In genomic region chr7:144000020-144000419, GRCh38 we compare ENCODE assay signal across 33 cellular contexts. TPM values are rescaled to one million over a fixed set of nuclear protein-coding genes. Genes with fewer than 3 reads are reported as not detected.
"Had no signal": no experiment of that assay in that cellular context is flagged by ENCODE, and none has a peak within 500 bp of the region (broad histone marks: within the 10 kb centered on the region; RNA-seq: fewer than 3 reads in every experiment).

Gene OR6B1 (plus strand): TSS chr7:144000320. CDS start chr7:144003997, 3,677 bp downstream.

- H3K36me3 ChIP-seq: stomach, suprapubic skin, thoracic aorta, thyroid gland, tibial artery, tibial nerve, transverse colon, upper lobe of left lung, upper lobe of right lung, uterus, vagina had no signal

- H3K4me1 ChIP-seq: stomach, suprapubic skin, testis, thyroid gland, tibial artery, tibial nerve, transverse colon, upper lobe of left lung, upper lobe of right lung, uterus, vagina had no signal

- H3K9me3 Mint-ChIP-seq: stimulated activated effector memory CD8-positive, alpha-beta T cell treated with anti-CD3 and anti-CD28 coated beads, Interleukin-12 subunit alpha, Interleukin-12 subunit beta, amount 100 ng/mL, for 72 hours; stimulated activated memory B cell treated with anti-CD40 and anti-IgM and Interleukin-4, amounts not matched to agents 10 μg/mL and 1 μg/mL and 100 μg/mL, for 72 hours; stimulated activated naive B cell treated with anti-CD40 and anti-IgM and Interleukin-4, amounts not matched to agents 10 μg/mL and 1 μg/mL and 100 μg/mL, for 72 hours; stimulated activated naive CD8-positive, alpha-beta T cell treated with anti-CD3 and anti-CD28 coated beads, Interleukin-15, Interleukin-2, amounts not matched to agents 100 ng/mL and 50 ng/mL, for 24 hours; type B pancreatic cell had no signal

- H3K4me3 Mint-ChIP-seq: stimulated activated effector memory CD8-positive, alpha-beta T cell treated with anti-CD3 and anti-CD28 coated beads, Interleukin-12 subunit alpha, Interleukin-12 subunit beta, amount 100 ng/mL, for 72 hours; stimulated activated memory B cell treated with anti-CD40 and anti-IgM and Interleukin-4, amounts not matched to agents 10 μg/mL and 1 μg/mL and 100 μg/mL, for 72 hours; stimulated activated naive B cell treated with anti-CD40 and anti-IgM and Interleukin-4, amounts not matched to agents 10 μg/mL and 1 μg/mL and 100 μg/mL, for 72 hours; stimulated activated naive CD8-positive, alpha-beta T cell treated with anti-CD3 and anti-CD28 coated beads, Interleukin-15, amount 100 ng/mL, for 72 hours; stimulated activated naive CD8-positive, alpha-beta T cell treated with anti-CD3 and anti-CD28 coated beads, Interleukin-15, Interleukin-2, amounts not matched to agents 100 ng/mL and 50 ng/mL, for 24 hours; type B pancreatic cell had no signal

- H3K36me3 Mint-ChIP-seq: stimulated activated effector memory CD8-positive, alpha-beta T cell treated with anti-CD3 and anti-CD28 coated beads, Interleukin-12 subunit alpha, Interleukin-12 subunit beta, amount 100 ng/mL, for 72 hours; stimulated activated memory B cell treated with anti-CD40 and anti-IgM and Interleukin-4, amounts not matched to agents 10 μg/mL and 1 μg/mL and 100 μg/mL, for 72 hours; stimulated activated naive B cell treated with anti-CD40 and anti-IgM and Interleukin-4, amounts not matched to agents 10 μg/mL and 1 μg/mL and 100 μg/mL, for 72 hours; type B pancreatic cell had no signal

- H3K27ac Mint-ChIP-seq: stimulated activated effector memory CD8-positive, alpha-beta T cell treated with anti-CD3 and anti-CD28 coated beads, Interleukin-12 subunit alpha, Interleukin-12 subunit beta, amount 100 ng/mL, for 72 hours; stimulated activated memory B cell treated with anti-CD40 and anti-IgM and Interleukin-4, amounts not matched to agents 10 μg/mL and 1 μg/mL and 100 μg/mL, for 72 hours; stimulated activated naive B cell treated with anti-CD40 and anti-IgM and Interleukin-4, amounts not matched to agents 10 μg/mL and 1 μg/mL and 100 μg/mL, for 72 hours; stimulated activated naive CD8-positive, alpha-beta T cell treated with anti-CD3 and anti-CD28 coated beads, Interleukin-15, amount 100 ng/mL, for 72 hours; stimulated activated naive CD8-positive, alpha-beta T cell treated with anti-CD3 and anti-CD28 coated beads, Interleukin-15, Interleukin-2, amounts not matched to agents 100 ng/mL and 50 ng/mL, for 24 hours; type B pancreatic cell had no signal

- H3K27me3 ChIP-seq: stomach, suprapubic skin, testis, thyroid gland, tibial artery, tibial nerve, transverse colon, upper lobe of left lung, upper lobe of right lung, uterus, vagina had no signal

- H3K4me1 Mint-ChIP-seq: stimulated activated effector memory CD8-positive, alpha-beta T cell treated with anti-CD3 and anti-CD28 coated beads, Interleukin-12 subunit alpha, Interleukin-12 subunit beta, amount 100 ng/mL, for 72 hours; stimulated activated memory B cell treated with anti-CD40 and anti-IgM and Interleukin-4, amounts not matched to agents 10 μg/mL and 1 μg/mL and 100 μg/mL, for 72 hours; stimulated activated naive B cell treated with anti-CD40 and anti-IgM and Interleukin-4, amounts not matched to agents 10 μg/mL and 1 μg/mL and 100 μg/mL, for 72 hours; stimulated activated naive CD8-positive, alpha-beta T cell treated with anti-CD3 and anti-CD28 coated beads, Interleukin-15, amount 100 ng/mL, for 72 hours had no signal

- H3K27ac ChIP-seq: stomach, suprapubic skin, testis, thoracic aorta, thyroid gland, tibial artery, tibial nerve, transverse colon, upper lobe of left lung, upper lobe of right lung, uterus, vagina had no signal

- DNase-seq: stimulated activated CD4-positive, alpha-beta T cell treated with anti-CD3 and anti-CD28 coated beads, Interleukin-2, amount 100 ng/mL, for 48 hours; stimulated activated CD4-positive, alpha-beta T cell treated with anti-CD3 and anti-CD28 coated beads, Interleukin-4, amount 100 ng/mL, for 1 hour; stimulated activated CD4-positive, alpha-beta T cell treated with anti-CD3 and anti-CD28 coated beads, Interleukin-4, amount 100 ng/mL, for 24 hours; stimulated activated CD4-positive, alpha-beta T cell treated with anti-CD3 and anti-CD28 coated beads, Interleukin-4, amount 100 ng/mL, for 4 hours; stimulated activated CD8-positive, alpha-beta memory T cell treated with anti-CD3 and anti-CD28 coated beads, Interleukin-4, amount 100 ng/mL, for 48 hours; stimulated activated naive B cell treated with anti-CD40 and anti-IgM and Interleukin-4, amounts not matched to agents 10 μg/mL and 1 μg/mL and 100 μg/mL, for 72 hours; stimulated activated naive CD4-positive, alpha-beta T cell; stimulated activated naive CD4-positive, alpha-beta T cell treated with Interleukin-2 at 50 U/mL for 16 hours; stimulated activated naive CD8-positive, alpha-beta T cell treated with anti-CD3 and anti-CD28 coated beads, Interleukin-15, amount 100 ng/mL, for 72 hours; stimulated activated naive CD8-positive, alpha-beta T cell treated with anti-CD3 and anti-CD28 coated beads, Interleukin-15, Interleukin-2, amounts not matched to agents 100 U/mL and 50 U/mL, for 24 hours; stomach; substantia nigra; testis; thyroid gland; tibial artery; transverse colon; trophoblast cell; upper lobe of left lung; upper lobe of right lung; uterus had no signal

- H3K27me3 Mint-ChIP-seq: stimulated activated memory B cell treated with anti-CD40 and anti-IgM and Interleukin-4, amounts not matched to agents 10 μg/mL and 1 μg/mL and 100 μg/mL, for 72 hours; type B pancreatic cell had no signal

- H3K9me3 ChIP-seq: stomach, suprapubic skin, testis, thoracic aorta, thyroid gland, tibial artery, tibial nerve, transverse colon, upper lobe of left lung, upper lobe of right lung, uterus, vagina had no signal

- H3K4me3 ChIP-seq: stomach, suprapubic skin, testis, thoracic aorta, thyroid gland, tibial artery, tibial nerve, transverse colon, upper lobe of left lung, upper lobe of right lung, uterus, vagina had no signal

RNA-seq across cellular contexts. Expression of gene OR6B1, which starts in this region (rescaled TPM):
- total RNA-seq: stomach, subcutaneous adipose tissue, suprapubic skin, temporal lobe, thoracic aorta, thyroid gland, tibial nerve, transverse colon, upper lobe of left lung, upper lobe of right lung, ureter, urinary bladder, uterus, vagina had no signal
- polyA plus RNA-seq: stomach, thymus, urinary bladder had no signal
